ENCODE assay signal across 10 cellular contexts in the genomic region with DNA sequence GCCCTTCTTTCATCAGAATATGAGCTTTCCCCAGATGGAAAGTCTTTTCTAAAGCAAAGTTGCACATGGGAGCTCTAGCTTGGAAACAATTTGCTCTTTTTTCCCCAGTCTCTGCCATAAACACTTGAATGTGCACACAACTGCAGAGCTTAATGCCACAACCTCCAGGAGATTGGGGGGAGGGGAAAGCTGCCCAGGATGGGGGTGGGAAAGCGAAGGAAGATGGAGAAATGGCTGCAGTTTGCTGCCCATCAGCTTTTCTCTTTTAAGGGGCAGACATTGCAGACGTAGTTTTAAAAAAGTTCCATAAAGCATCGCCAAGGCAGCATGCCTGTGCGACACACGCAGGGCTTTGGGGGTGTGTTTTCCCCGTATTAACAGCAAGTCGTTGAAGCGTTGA. TPM values are rescaled to one million over a fixed set of nuclear protein-coding genes. Genes with fewer than 3 reads are reported as not detected.
DNase-seq lines count a peak whose midpoint lies in the region; ATAC-seq, FAIRE-seq and TF ChIP-seq lines count a peak whose summit lies in the region.
"Had no signal": no experiment of that assay in that cellular context is flagged by ENCODE, and none has a peak within 500 bp of the region (broad histone marks: within the 10 kb centered on the region; RNA-seq: fewer than 3 reads in every experiment).

No MANE protein-coding gene starts in this region.

- ATAC-seq in gastroesophageal sphincter = no peak
- no peak for ATAC-seq in pancreas
- no peak for ATAC-seq in HG03565 (IDR thresholded peaks at IDR 0.05; ENCODE audit: unreplicated experiment)

- intact Hi-C loops in pancreas (cut with DNase I) = no loop called here

- no peaks in the 10 kb centered on the region for H3K27me3 ChIP-seq in Peyer's patch
- H3K27me3 ChIP-seq in gastroesophageal sphincter = no peaks in the 10 kb centered on the region
- no peaks in the 10 kb centered on the region for H3K27me3 ChIP-seq in pancreas

- WGBS in gastroesophageal sphincter (ENCODE audit: low coverage in 1 of 2), 2 donors = 40 to 81% methylated on average over 8 of the region's 8 CpGs
- WGBS in pancreas, 2 donors = 37 to 40% methylated on average over 8 of the region's 8 CpGs

- no peak for TF ChIP-seq POLR2A in Peyer's patch (IDR thresholded peaks at IDR 0.05)
- TF ChIP-seq POLR2A in gastroesophageal sphincter (IDR thresholded peaks at IDR 0.05) = no peak

- no peaks in the 10 kb centered on the region for H3K36me3 ChIP-seq in Peyer's patch
- no peaks in the 10 kb centered on the region for H3K36me3 ChIP-seq in gastroesophageal sphincter
- no peaks in the 10 kb centered on the region for H3K36me3 ChIP-seq in pancreas

- DNase-seq in Peyer's patch = peak in 1 of 3 donors; percentile 30
- DNase-seq in pancreas = peak in 1 of 6 donors; percentile 26
- no peak for DNase-seq in anterior cingulate cortex (lab: John Stamatoyannopoulos, UW)
- no peak for DNase-seq in GM19239 (ENCODE audit: insufficient read length, low spot score)
- DNase-seq in amniotic stem cell (lab: John Stamatoyannopoulos, UW) = no peak
- DNase-seq: activated CD8-positive, alpha-beta memory T cell treated with anti-CD3 and anti-CD28 coated beads, Interleukin-2, amount 50 U/mL, for 48 hours had no signal

- H3K9me3 ChIP-seq in Peyer's patch = no peaks in the 10 kb centered on the region
- no peaks in the 10 kb centered on the region for H3K9me3 ChIP-seq in gastroesophageal sphincter
- no peaks in the 10 kb centered on the region for H3K9me3 ChIP-seq in pancreas

- H3K4me3 ChIP-seq in Peyer's patch (peak overlapping the region in 3 of 4 donors; percentile 27 to 60 (median 57)), gastroesophageal sphincter (peak overlapping the region; percentile 37 to 69), pancreas (peak overlapping the region; percentile 20 to 53 (median 36))

- FAIRE-seq in pancreas (lab: Jason Lieb, UNC) = no peak
- no peak for FAIRE-seq in GM19239 (lab: Jason Lieb, UNC)
- FAIRE-seq: colon had no signal

- no peak for TF ChIP-seq EP300 in gastroesophageal sphincter (IDR thresholded peaks at IDR 0.05)

- TF ChIP-seq CTCF in C4-2B (conservative IDR thresholded peaks at IDR 0.05) (no peak), Peyer's patch (IDR thresholded peaks at IDR 0.05) (no peak), gastroesophageal sphincter (IDR thresholded peaks at IDR 0.05) (no peak), pancreas (IDR thresholded peaks at IDR 0.05) (no peak)

- H3K27ac ChIP-seq in C4-2B (peak overlapping the region; percentile 26; the same call in 1 of the 2 replicates), Peyer's patch (peak overlapping the region in 3 of 4 donors; percentile 33 to 93 (median 88)), gastroesophageal sphincter (peak overlapping the region in 3 of 4 donors; percentile 89 to 90 (median 90)), pancreas (peak overlapping the region in 2 of 4 donors; percentile 66 to 82)

- H3K4me1 ChIP-seq in Peyer's patch (peaks cover 0 to 21% (median 6%) of the 10 kb centered on the region in 4 donors), gastroesophageal sphincter (peaks cover 0 to 96% (median 5%) of the 10 kb centered on the region in 3 donors), pancreas (peaks cover 0 to 24% (median 6%) of the 10 kb centered on the region in 3 donors)

RNA-seq across cellular contexts. Expression of gene ACKR3, which starts 1.5 kb away (rescaled TPM):
- total RNA-seq in Peyer's patch (10 to 100 TPM in 3 of 4 donors, 1 to 10 TPM in 1; 6.3 to 49.5 (median 22.2) TPM), gastroesophageal sphincter (10 to 100 TPM; 21.0 to 68.5 (median 42.5) TPM), pancreas (10 to 100 TPM in 5 of 6 donors, 1 to 10 TPM in 1; 9.1 to 30.3 (median 15.6) TPM)
- 10 to 100 TPM in 1 of 2 donors, 1 to 10 TPM in 1; 6.2 to 12.6 TPM for polyA plus RNA-seq in pancreas
